In genomic region chrX:120457766-120458180, GRCh38 we compare ENCODE assay signal across 1 cellular context.
TF ChIP-seq lines count a peak whose summit lies in the region.

No MANE protein-coding gene starts in this region.

TF ChIP-seq in HepG2, 621 proteins besides CTCF, POLR2A, EP300 and RAD21 (continued from another document):
- TF ChIP-seq ZBTB2 (CRISPR knock-in tag; IDR thresholded peaks at IDR 0.05; ENCODE audit: low read depth) (no peak), MBNL3 (CRISPR knock-in tag; conservative IDR thresholded peaks at IDR 0.05) (no peak)
TF ChIP-seq in HepG2: peak in this region for 0.
